ENCODE assay signal across 1 cellular context in the genomic region with DNA sequence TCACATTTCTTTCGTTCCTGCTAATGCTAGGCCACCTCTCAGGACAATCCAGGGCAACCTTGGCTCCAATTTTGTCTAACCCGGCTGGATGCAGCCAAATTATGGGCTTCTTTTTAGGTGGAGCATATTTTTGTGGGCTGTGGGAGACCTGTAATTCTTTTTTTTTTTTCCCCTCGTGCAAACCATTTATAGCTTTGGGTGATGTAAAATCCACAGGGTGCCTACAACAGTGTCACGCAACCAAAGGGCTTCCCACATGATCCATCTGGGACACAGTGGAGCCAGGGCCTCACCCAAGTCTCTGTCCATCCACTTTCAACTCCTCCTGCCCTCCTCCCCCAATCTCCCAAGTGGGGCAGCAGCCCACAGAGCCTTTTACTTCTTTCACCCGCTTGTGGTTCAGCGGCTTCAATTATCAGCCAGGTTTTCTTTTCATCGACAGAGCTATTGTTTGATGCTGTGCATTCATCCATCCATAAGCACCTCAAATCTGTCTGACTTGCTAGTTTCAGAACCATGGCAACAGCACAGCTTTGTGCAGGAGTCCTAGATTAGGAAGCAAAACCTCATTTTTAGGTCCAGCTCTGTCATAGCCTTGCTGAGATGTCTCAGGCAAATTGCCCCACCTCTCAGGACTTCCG.
A peak's percentile ranks its signal among the peaks of the same experiment; 100 is the strongest.
TF ChIP-seq lines count a peak whose summit lies in the region.

No MANE protein-coding gene starts in this region.

TF ChIP-seq in HEK293, 187 proteins besides CTCF, POLR2A, EP300 and RAD21 (continued from another document and continues in another):
- TF ChIP-seq, protein P1, sequence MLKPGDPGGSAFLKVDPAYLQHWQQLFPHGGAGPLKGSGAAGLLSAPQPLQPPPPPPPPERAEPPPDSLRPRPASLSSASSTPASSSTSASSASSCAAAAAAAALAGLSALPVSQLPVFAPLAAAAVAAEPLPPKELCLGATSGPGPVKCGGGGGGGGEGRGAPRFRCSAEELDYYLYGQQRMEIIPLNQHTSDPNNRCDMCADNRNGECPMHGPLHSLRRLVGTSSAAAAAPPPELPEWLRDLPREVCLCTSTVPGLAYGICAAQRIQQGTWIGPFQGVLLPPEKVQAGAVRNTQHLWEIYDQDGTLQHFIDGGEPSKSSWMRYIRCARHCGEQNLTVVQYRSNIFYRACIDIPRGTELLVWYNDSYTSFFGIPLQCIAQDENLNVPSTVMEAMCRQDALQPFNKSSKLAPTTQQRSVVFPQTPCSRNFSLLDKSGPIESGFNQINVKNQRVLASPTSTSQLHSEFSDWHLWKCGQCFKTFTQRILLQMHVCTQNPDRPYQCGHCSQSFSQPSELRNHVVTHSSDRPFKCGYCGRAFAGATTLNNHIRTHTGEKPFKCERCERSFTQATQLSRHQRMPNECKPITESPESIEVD (tag by site-specific recombination; IDR thresholded peaks at IDR 0.05), result 0 out of 2 replicates have a peak, but pooled peaks have one; percentile 7
- TF ChIP-seq ZFP37 (tag by site-specific recombination; IDR thresholded peaks at IDR 0.05) (no peak), SETDB1 (IDR thresholded peaks at IDR 0.05; ENCODE audit: insufficient read length, low read length) (no peak), ZNF23 (tag by site-specific recombination; IDR thresholded peaks at IDR 0.05; ENCODE audit: borderline replicate concordance) (no peak), ZNF610 (tag by site-specific recombination; IDR thresholded peaks at IDR 0.05; ENCODE audit: borderline replicate concordance) (no peak), ZNF621 (tag by site-specific recombination; IDR thresholded peaks at IDR 0.05) (no peak), ZFP69B (tag by site-specific recombination; IDR thresholded peaks at IDR 0.05) (no peak), GLIS1 (tag by site-specific recombination; IDR thresholded peaks at IDR 0.05) (no peak), ZNF837 (tag by site-specific recombination; IDR thresholded peaks at IDR 0.05) (no peak), ZNF521 (tag by site-specific recombination; IDR thresholded peaks at IDR 0.05) (no peak), GLIS2 (tag by site-specific recombination; IDR thresholded peaks at IDR 0.05) (no peak), ZSCAN16 (tag by site-specific recombination; IDR thresholded peaks at IDR 0.05) (no peak), BCL11A (tag by site-specific recombination; IDR thresholded peaks at IDR 0.05; ENCODE audit: low read depth) (no peak), SALL2 (tag by site-specific recombination; IDR thresholded peaks at IDR 0.05; ENCODE audit: borderline replicate concordance) (no peak), ZNF157 (tag by site-specific recombination; IDR thresholded peaks at IDR 0.05) (no peak), SP3 (tag by site-specific recombination; IDR thresholded peaks at IDR 0.05) (no peak), ZNF843 (tag by site-specific recombination; IDR thresholded peaks at IDR 0.05) (no peak), ZNF37A (tag by site-specific recombination; IDR thresholded peaks at IDR 0.05) (no peak), ZBTB21 (tag by site-specific recombination; IDR thresholded peaks at IDR 0.05) (no peak), ZNF501 (tag by site-specific recombination; IDR thresholded peaks at IDR 0.05) (no peak), ZNF19 (tag by site-specific recombination; IDR thresholded peaks at IDR 0.05; ENCODE audit: low read depth) (no peak), ZNF221 (tag by site-specific recombination; IDR thresholded peaks at IDR 0.05; ENCODE audit: borderline replicate concordance) (no peak), ZNF211 (tag by site-specific recombination; IDR thresholded peaks at IDR 0.05; ENCODE audit: low read depth) (no peak), ZNF624 (tag by site-specific recombination; IDR thresholded peaks at IDR 0.05) (no peak), PRDM1 (tag by site-specific recombination; IDR thresholded peaks at IDR 0.05) (no peak), ZNF76 (tag by site-specific recombination; IDR thresholded peaks at IDR 0.05; ENCODE audit: borderline replicate concordance, low read depth) (no peak), KLF10 (tag by site-specific recombination; IDR thresholded peaks at IDR 0.05) (no peak), ZNF560 (tag by site-specific recombination; IDR thresholded peaks at IDR 0.05; ENCODE audit: borderline replicate concordance) (no peak), ZNF214 (tag by site-specific recombination; IDR thresholded peaks at IDR 0.05; ENCODE audit: borderline replicate concordance) (no peak), ZNF341 (tag by site-specific recombination; IDR thresholded peaks at IDR 0.05; ENCODE audit: low read depth) (no peak)
- TF ChIP-seq, protein P2, sequence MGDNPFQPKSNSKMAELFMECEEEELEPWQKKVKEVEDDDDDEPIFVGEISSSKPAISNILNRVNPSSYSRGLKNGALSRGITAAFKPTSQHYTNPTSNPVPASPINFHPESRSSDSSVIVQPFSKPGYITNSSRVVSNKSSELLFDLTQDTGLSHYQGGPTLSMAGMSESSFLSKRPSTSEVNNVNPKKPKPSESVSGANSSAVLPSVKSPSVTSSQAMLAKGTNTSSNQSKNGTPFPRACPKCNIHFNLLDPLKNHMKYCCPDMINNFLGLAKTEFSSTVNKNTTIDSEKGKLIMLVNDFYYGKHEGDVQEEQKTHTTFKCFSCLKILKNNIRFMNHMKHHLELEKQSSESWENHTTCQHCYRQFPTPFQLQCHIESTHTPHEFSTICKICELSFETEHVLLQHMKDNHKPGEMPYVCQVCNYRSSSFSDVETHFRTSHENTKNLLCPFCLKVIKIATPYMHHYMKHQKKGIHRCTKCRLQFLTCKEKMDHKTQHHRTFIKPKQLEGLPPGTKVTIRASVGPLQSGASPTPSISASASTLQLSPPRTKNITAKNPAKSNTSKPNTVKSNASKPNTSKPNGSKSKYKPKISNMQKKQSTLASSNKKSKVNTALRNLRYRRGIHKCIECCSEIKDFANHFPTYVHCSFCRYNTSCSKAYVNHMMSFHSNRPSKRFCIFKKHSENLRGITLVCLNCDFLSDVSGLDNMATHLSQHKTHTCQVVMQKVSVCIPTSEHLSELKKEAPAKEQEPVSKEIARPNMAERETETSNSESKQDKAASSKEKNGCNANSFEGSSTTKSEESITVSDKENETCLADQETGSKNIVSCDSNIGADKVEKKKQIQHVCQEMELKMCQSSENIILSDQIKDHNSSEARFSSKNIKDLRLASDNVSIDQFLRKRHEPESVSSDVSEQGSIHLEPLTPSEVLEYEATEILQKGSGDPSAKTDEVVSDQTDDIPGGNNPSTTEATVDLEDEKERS (tag by site-specific recombination; IDR thresholded peaks at IDR 0.05), result no peak
- TF ChIP-seq, protein P3, sequence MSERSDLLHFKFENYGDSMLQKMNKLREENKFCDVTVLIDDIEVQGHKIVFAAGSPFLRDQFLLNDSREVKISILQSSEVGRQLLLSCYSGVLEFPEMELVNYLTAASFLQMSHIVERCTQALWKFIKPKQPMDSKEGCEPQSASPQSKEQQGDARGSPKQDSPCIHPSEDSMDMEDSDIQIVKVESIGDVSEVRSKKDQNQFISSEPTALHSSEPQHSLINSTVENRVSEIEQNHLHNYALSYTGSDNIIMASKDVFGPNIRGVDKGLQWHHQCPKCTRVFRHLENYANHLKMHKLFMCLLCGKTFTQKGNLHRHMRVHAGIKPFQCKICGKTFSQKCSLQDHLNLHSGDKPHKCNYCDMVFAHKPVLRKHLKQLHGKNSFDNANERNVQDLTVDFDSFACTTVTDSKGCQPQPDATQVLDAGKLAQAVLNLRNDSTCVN (tag by site-specific recombination; optimal IDR thresholded peaks at IDR 0.05), result no peak
- TF ChIP-seq, protein P4, sequence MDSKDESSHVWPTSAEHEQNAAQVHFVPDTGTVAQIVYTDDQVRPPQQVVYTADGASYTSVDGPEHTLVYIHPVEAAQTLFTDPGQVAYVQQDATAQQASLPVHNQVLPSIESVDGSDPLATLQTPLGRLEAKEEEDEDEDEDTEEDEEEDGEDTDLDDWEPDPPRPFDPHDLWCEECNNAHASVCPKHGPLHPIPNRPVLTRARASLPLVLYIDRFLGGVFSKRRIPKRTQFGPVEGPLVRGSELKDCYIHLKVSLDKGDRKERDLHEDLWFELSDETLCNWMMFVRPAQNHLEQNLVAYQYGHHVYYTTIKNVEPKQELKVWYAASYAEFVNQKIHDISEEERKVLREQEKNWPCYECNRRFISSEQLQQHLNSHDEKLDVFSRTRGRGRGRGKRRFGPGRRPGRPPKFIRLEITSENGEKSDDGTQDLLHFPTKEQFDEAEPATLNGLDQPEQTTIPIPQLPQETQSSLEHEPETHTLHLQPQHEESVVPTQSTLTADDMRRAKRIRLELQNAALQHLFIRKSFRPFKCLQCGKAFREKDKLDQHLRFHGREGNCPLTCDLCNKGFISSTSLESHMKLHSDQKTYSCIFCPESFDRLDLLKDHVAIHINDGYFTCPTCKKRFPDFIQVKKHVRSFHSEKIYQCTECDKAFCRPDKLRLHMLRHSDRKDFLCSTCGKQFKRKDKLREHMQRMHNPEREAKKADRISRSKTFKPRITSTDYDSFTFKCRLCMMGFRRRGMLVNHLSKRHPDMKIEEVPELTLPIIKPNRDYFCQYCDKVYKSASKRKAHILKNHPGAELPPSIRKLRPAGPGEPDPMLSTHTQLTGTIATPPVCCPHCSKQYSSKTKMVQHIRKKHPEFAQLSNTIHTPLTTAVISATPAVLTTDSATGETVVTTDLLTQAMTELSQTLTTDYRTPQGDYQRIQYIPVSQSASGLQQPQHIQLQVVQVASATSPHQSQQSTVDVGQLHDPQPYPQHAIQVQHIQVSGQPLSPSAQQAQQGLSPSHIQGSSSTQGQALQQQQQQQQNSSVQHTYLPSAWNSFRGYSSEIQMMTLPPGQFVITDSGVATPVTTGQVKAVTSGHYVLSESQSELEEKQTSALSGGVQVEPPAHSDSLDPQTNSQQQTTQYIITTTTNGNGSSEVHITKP (tag by site-specific recombination; IDR thresholded peaks at IDR 0.05), result no peak
- TF ChIP-seq, protein P5, sequence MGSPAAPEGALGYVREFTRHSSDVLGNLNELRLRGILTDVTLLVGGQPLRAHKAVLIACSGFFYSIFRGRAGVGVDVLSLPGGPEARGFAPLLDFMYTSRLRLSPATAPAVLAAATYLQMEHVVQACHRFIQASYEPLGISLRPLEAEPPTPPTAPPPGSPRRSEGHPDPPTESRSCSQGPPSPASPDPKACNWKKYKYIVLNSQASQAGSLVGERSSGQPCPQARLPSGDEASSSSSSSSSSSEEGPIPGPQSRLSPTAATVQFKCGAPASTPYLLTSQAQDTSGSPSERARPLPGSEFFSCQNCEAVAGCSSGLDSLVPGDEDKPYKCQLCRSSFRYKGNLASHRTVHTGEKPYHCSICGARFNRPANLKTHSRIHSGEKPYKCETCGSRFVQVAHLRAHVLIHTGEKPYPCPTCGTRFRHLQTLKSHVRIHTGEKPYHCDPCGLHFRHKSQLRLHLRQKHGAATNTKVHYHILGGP (tag by site-specific recombination; IDR thresholded peaks at IDR 0.05), result no peak
- TF ChIP-seq, protein P6, sequence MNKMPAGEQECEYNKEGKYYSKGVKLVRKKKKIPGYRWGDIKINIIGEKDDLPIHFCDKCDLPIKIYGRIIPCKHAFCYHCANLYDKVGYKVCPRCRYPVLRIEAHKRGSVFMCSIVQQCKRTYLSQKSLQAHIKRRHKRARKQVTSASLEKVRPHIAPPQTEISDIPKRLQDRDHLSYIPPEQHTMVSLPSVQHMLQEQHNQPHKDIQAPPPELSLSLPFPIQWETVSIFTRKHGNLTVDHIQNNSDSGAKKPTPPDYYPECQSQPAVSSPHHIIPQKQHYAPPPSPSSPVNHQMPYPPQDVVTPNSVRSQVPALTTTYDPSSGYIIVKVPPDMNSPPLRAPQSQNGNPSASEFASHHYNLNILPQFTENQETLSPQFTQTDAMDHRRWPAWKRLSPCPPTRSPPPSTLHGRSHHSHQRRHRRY (tag by site-specific recombination; IDR thresholded peaks at IDR 0.05), result no peak
- TF ChIP-seq, protein P7, sequence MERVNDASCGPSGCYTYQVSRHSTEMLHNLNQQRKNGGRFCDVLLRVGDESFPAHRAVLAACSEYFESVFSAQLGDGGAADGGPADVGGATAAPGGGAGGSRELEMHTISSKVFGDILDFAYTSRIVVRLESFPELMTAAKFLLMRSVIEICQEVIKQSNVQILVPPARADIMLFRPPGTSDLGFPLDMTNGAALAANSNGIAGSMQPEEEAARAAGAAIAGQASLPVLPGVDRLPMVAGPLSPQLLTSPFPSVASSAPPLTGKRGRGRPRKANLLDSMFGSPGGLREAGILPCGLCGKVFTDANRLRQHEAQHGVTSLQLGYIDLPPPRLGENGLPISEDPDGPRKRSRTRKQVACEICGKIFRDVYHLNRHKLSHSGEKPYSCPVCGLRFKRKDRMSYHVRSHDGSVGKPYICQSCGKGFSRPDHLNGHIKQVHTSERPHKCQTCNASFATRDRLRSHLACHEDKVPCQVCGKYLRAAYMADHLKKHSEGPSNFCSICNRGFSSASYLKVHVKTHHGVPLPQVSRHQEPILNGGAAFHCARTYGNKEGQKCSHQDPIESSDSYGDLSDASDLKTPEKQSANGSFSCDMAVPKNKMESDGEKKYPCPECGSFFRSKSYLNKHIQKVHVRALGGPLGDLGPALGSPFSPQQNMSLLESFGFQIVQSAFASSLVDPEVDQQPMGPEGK (tag by site-specific recombination; IDR thresholded peaks at IDR 0.05), result peak; percentile 43
- TF ChIP-seq, protein P8, sequence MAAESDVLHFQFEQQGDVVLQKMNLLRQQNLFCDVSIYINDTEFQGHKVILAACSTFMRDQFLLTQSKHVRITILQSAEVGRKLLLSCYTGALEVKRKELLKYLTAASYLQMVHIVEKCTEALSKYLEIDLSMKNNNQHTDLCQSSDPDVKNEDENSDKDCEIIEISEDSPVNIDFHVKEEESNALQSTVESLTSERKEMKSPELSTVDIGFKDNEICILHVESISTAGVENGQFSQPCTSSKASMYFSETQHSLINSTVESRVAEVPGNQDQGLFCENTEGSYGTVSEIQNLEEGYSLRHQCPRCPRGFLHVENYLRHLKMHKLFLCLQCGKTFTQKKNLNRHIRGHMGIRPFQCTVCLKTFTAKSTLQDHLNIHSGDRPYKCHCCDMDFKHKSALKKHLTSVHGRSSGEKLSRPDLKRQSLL (tag by site-specific recombination; IDR thresholded peaks at IDR 0.05), result no peak
- TF ChIP-seq, protein P9, sequence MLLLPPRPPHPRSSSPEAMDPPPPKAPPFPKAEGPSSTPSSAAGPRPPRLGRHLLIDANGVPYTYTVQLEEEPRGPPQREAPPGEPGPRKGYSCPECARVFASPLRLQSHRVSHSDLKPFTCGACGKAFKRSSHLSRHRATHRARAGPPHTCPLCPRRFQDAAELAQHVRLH (tag by site-specific recombination; IDR thresholded peaks at IDR 0.05), result no peak
- TF ChIP-seq, protein P10, sequence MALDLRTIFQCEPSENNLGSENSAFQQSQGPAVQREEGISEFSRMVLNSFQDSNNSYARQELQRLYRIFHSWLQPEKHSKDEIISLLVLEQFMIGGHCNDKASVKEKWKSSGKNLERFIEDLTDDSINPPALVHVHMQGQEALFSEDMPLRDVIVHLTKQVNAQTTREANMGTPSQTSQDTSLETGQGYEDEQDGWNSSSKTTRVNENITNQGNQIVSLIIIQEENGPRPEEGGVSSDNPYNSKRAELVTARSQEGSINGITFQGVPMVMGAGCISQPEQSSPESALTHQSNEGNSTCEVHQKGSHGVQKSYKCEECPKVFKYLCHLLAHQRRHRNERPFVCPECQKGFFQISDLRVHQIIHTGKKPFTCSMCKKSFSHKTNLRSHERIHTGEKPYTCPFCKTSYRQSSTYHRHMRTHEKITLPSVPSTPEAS (tag by site-specific recombination; IDR thresholded peaks at IDR 0.05), result no peak
- TF ChIP-seq, protein P11, sequence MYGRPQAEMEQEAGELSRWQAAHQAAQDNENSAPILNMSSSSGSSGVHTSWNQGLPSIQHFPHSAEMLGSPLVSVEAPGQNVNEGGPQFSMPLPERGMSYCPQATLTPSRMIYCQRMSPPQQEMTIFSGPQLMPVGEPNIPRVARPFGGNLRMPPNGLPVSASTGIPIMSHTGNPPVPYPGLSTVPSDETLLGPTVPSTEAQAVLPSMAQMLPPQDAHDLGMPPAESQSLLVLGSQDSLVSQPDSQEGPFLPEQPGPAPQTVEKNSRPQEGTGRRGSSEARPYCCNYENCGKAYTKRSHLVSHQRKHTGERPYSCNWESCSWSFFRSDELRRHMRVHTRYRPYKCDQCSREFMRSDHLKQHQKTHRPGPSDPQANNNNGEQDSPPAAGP (tag by site-specific recombination; IDR thresholded peaks at IDR 0.05), result no peak
